Comparison of ENCODE assay signal across 8 cellular contexts in genomic region chr20:40968816-40969562, GRCh38. TPM values are rescaled to one million over a fixed set of nuclear protein-coding genes. Genes with fewer than 3 reads are reported as not detected.
DNase-seq lines count a peak whose midpoint lies in the region; ATAC-seq and TF ChIP-seq lines count a peak whose summit lies in the region.
"Not testable (repeated sequence)": the region's sequence is repeated elsewhere in the genome, so short reads cannot be mapped to it uniquely, and the experiment has no call there.

No MANE protein-coding gene starts in this region.

- H3K4me1 ChIP-seq in body of pancreas; iPS DF 6.9 (ENCODE audit: control insufficient read depth, insufficient read depth, low read length); sigmoid colon: not testable (repeated sequence)
- peaks cover 11% of the 10 kb centered on the region for H3K4me1 ChIP-seq in vagina

- ATAC-seq in HG03025 (IDR thresholded peaks at IDR 0.05; ENCODE audit: low FRiP score, unreplicated experiment), result peak; percentile 80
- ATAC-seq in body of pancreas, result peak; percentile 70

- WGBS in body of pancreas, 2 donors, result 18 to 27% methylated on average over 28 of the region's 28 CpGs
- no CpG with 5 or more reads among the region's 28 CpGs for WGBS in iPS DF 6.9 (ENCODE audit: insufficient coverage, insufficient read length)
- 15 to 26% methylated on average over 28 of the region's 28 CpGs for WGBS in sigmoid colon, 2 donors

- not testable (repeated sequence) for H3K9me3 ChIP-seq in body of pancreas; iPS DF 6.9 (ENCODE audit: control insufficient read depth, insufficient read depth, low read length); sigmoid colon; vagina

- intact Hi-C loops in body of pancreas (cut with DNase I), result loop anchor here (5.0 kb wide), 1 partner anchor 128 kb away; no protein-coding TSS in a partner anchor
- intact Hi-C loops in sigmoid colon (cut with DNase I), result loop anchor here (1.0 kb wide), 1 partner anchor 126 kb away; no protein-coding TSS in a partner anchor
- intact Hi-C loops in vagina (cut with DNase I), result not testable (repeated sequence)

- H3K4me3 ChIP-seq in body of pancreas; iPS DF 6.9 (ENCODE audit: low read length): not testable (repeated sequence)
- H3K4me3 ChIP-seq in sigmoid colon (peak overlapping the region; percentile 18 to 47 (median 40)), vagina (peak overlapping the region; percentile 12 to 30)

- peak overlapping the region; percentile 16; the same call in 1 of the 2 replicates for H3K27ac ChIP-seq in VCaP
- not testable (repeated sequence) for H3K27ac ChIP-seq in body of pancreas; iPS DF 6.9 (ENCODE audit: low read length); sigmoid colon; vagina

- not testable (repeated sequence) for TF ChIP-seq EP300 in sigmoid colon (IDR thresholded peaks at IDR 0.05)

- DNase-seq in NCI-H2171 treated with DMSO at 0.1 percent for 48 hours (lab: John Stamatoyannopoulos, UW), result peak; percentile 59
- peak; percentile 76 to 86 (median 78) for DNase-seq in body of pancreas
- DNase-seq in iPS DF 6.9 (ENCODE audit: low read depth, low spot score), result peak; percentile 55
- peak; percentile 89 for DNase-seq in sigmoid colon
- peak in 1 of 2 donors; percentile 81 for DNase-seq in vagina (ENCODE audit: extremely low spot score in 2 of 2)

- not testable (repeated sequence) for H3K36me3 ChIP-seq in body of pancreas (replicated peaks in 1 of 2; ENCODE audit: insufficient read depth in 1 of 2, low read depth in 2 of 2); iPS DF 6.9 (ENCODE audit: control insufficient read depth, insufficient read depth, low read length); sigmoid colon; vagina

- TF ChIP-seq CTCF in GM12873 (IDR thresholded peaks at IDR 0.05; ENCODE audit: insufficient read depth, low read depth, low read length, missing control alignments), result peak; percentile 94
- TF ChIP-seq CTCF in VCaP (conservative IDR thresholded peaks at IDR 0.05), result peak; percentile 99
- TF ChIP-seq CTCF in body of pancreas (IDR thresholded peaks at IDR 0.05), result peak; percentile 91 to 99 (median 92)
- TF ChIP-seq CTCF in sigmoid colon (IDR thresholded peaks at IDR 0.05), result peak; percentile 74 to 99 (median 94)
- TF ChIP-seq CTCF in vagina (IDR thresholded peaks at IDR 0.05), result peak; percentile 93 to 94 (median 94)

- H3K27me3 ChIP-seq in body of pancreas; iPS DF 6.9 (ENCODE audit: control insufficient read depth, insufficient read depth, low read length); sigmoid colon; vagina: not testable (repeated sequence)

- TF ChIP-seq POLR2A in body of pancreas (IDR thresholded peaks at IDR 0.05); sigmoid colon (IDR thresholded peaks at IDR 0.05); vagina (IDR thresholded peaks at IDR 0.05): not testable (repeated sequence)

RNA-seq across cellular contexts. Expression of gene TOP1, which starts 59.6 kb away (rescaled TPM):
- 10 to 100 TPM; 12.2 to 18.5 TPM for total RNA-seq in body of pancreas
- 10 to 100 TPM; 22.0 to 33.2 (median 22.4) TPM for total RNA-seq in sigmoid colon
- polyA plus RNA-seq in sigmoid colon, result 10 to 100 TPM; 26.4 to 45.0 (median 43.2) TPM
- 38.1 TPM for total RNA-seq in vagina
